ENCODE assay signal across 8 cellular contexts in genomic region chr16:2047330-2048115, GRCh38. TPM values are rescaled to one million over a fixed set of nuclear protein-coding genes. Genes with fewer than 3 reads are reported as not detected.
DNase-seq lines count a peak whose midpoint lies in the region; ATAC-seq and TF ChIP-seq lines count a peak whose summit lies in the region.

Gene NTHL1, minus strand, starts transcription at chr16:2047834. Its CDS starts 11 bp downstream, at chr16:2047823.
Gene TSC2, plus strand, starts transcription at chr16:2047985. Its CDS starts 631 bp downstream, at chr16:2048616.

- peaks cover 29% of the 10 kb centered on the region for H3K4me1 Mint-ChIP-seq in chondrocyte (ENCODE audit: low read depth)

- peak; percentile 97 for DNase-seq in Ammon's horn (ENCODE audit: low spot score)
- DNase-seq in NCI-H510A (lab: John Stamatoyannopoulos, UW), result peak; percentile 84
- DNase-seq in activated CD4-positive, alpha-beta T cell treated with anti-CD3 and anti-CD28 coated beads for 24 hours (ENCODE audit: low read depth in 2 of 2), result peak; percentile 88 to 92
- peak; percentile 99 for DNase-seq in chondrocyte (ENCODE audit: low spot score)
- peak; percentile 96 for DNase-seq in kidney tubule cell (ENCODE audit: low spot score)
- DNase-seq in stimulated activated CD4-positive, alpha-beta T cell treated with anti-CD3 and anti-CD28 coated beads, Interleukin-1b, Interleukin-23, amount 100 ng/mL, for 24 hours (ENCODE audit: low read depth in 4 of 4, low spot score in 1 of 4), result peak; percentile 78 to 92 (median 83)

- H3K27me3 Mint-ChIP-seq in chondrocyte (ENCODE audit: low read depth), result no peaks in the 10 kb centered on the region

- peak; percentile 93 for ATAC-seq in GM19035 (IDR thresholded peaks at IDR 0.05; ENCODE audit: unreplicated experiment)
- peak; percentile 94 for ATAC-seq in HG03354 (IDR thresholded peaks at IDR 0.05; ENCODE audit: poor library complexity, severe bottlenecking, unreplicated experiment)

- peak; percentile 72 for TF ChIP-seq CTCF in chondrocyte (IDR thresholded peaks at IDR 0.05)

- peak within 1 kb of the TSS; percentile 87 for H3K4me3 Mint-ChIP-seq in chondrocyte (ENCODE audit: unreplicated experiment)

- no peaks in the 10 kb centered on the region for H3K9me3 Mint-ChIP-seq in chondrocyte (ENCODE audit: low read depth)

- H3K36me3 Mint-ChIP-seq in chondrocyte (ENCODE audit: low read depth), result peaks cover 7% of the 10 kb centered on the region

- peak within 1 kb of the TSS; percentile 86 for H3K27ac Mint-ChIP-seq in chondrocyte (ENCODE audit: unreplicated experiment)

RNA-seq across cellular contexts. Expression of gene NTHL1, which starts in this region (rescaled TPM):
- total RNA-seq in chondrocyte, result 12.6 to 15.4 TPM (median 14.2 TPM) in 3 replicates

RNA-seq across cellular contexts. Expression of gene TSC2, which starts in this region (rescaled TPM):
- total RNA-seq in chondrocyte, result 107 to 158 TPM (median 108 TPM) in 3 replicates

Comparison
In these comparisons a context has a peak if more than half of its experiments do, and no peak if none do; other contexts are left out.
1. Peak in every context shown above with its lines: DNase-seq and ATAC-seq.